9 cellular contexts compared by ENCODE assay signal in genomic region chr11:93570759-93571413, GRCh38. TPM values are rescaled to one million over a fixed set of nuclear protein-coding genes. Genes with fewer than 3 reads are reported as not detected.
DNase-seq lines count a peak whose midpoint lies in the region; TF ChIP-seq lines count a peak whose summit lies in the region.
"Had no signal": no experiment of that assay in that cellular context is flagged by ENCODE, and none has a peak within 500 bp of the region (broad histone marks: within the 10 kb centered on the region; RNA-seq: fewer than 3 reads in every experiment).

No MANE protein-coding gene starts in this region.

- no peaks in the 10 kb centered on the region for H3K9me3 ChIP-seq in prostate gland

- no peaks in the 10 kb centered on the region for H3K4me1 ChIP-seq in prostate gland (replicated peaks)

- H3K4me3 ChIP-seq in fibroblast of the aortic adventitia (ENCODE audit: low read depth, low read length) (no peak overlapping the region), prostate gland (no peak overlapping the region)

- no peaks in the 10 kb centered on the region for H3K27me3 ChIP-seq in prostate gland (replicated peaks; ENCODE audit: insufficient read depth)

- H3K9me3 Mint-ChIP-seq in nephron progenitor cell, result no peaks in the 10 kb centered on the region

- no peak overlapping the region for H3K4me3 Mint-ChIP-seq in nephron progenitor cell

- H3K36me3 Mint-ChIP-seq in nephron progenitor cell (ENCODE audit: low read depth), result no peaks in the 10 kb centered on the region

- H3K27ac ChIP-seq in prostate gland, result no peak overlapping the region
- H3K27ac ChIP-seq: KMS-11 had no signal

- DNase-seq in GM04504 (ENCODE audit: low read depth) (peak; percentile 22), OCI-M1 (lab: John Stamatoyannopoulos, UW) (peak; percentile 27), fibroblast of the aortic adventitia (ENCODE audit: low read depth) (peak; percentile 40), prostate gland (ENCODE audit: low spot score) (peak; percentile 10), DMS153 treated with DMSO at 0.1 percent for 48 hours (lab: John Stamatoyannopoulos, UW; ENCODE audit: unreplicated experiment) (no peak), nephron progenitor cell (no peak), NCI-H1092 (lab: John Stamatoyannopoulos, UW) (no peak)
- no peak for DNase-seq in stimulated activated CD4-positive, alpha-beta T cell treated with anti-CD3 and anti-CD28 coated beads, Interleukin-15, amount 100 ng/mL, for 24 hours

- no peaks in the 10 kb centered on the region for H3K36me3 ChIP-seq in prostate gland

- intact Hi-C loops in prostate gland (cut with DNase I), result no loop called here

- peaks cover under 1% of the 10 kb centered on the region for H3K27me3 Mint-ChIP-seq in nephron progenitor cell (ENCODE audit: low read depth, poor library complexity)

- WGBS in prostate gland, result 24% methylated on average over 5 of the region's 5 CpGs

- H3K27ac Mint-ChIP-seq in nephron progenitor cell, result no peak overlapping the region

- TF ChIP-seq CTCF in fibroblast of the aortic adventitia (IDR thresholded peaks at IDR 0.05; ENCODE audit: insufficient read depth, low read length) (no peak), prostate gland (IDR thresholded peaks at IDR 0.05) (no peak), nephron progenitor cell (IDR thresholded peaks at IDR 0.05) (no peak)

- H3K4me1 Mint-ChIP-seq in nephron progenitor cell, result peaks cover 4% of the 10 kb centered on the region

- no peak for TF ChIP-seq POLR2A in prostate gland (IDR thresholded peaks at IDR 0.05)

RNA-seq across cellular contexts. Expression of gene SMCO4, which starts 27.7 kb away (rescaled TPM):
- 6.7 and 7.3 TPM in 2 replicates for total RNA-seq in fibroblast of the aortic adventitia (ENCODE audit: low replicate concordance)
- total RNA-seq in prostate gland, result 100 to 1,000 TPM in 1 of 2 donors, 10 to 100 TPM in 1; 63.8 to 140 TPM

Comparison
In these comparisons a context has a peak if more than half of its experiments do, and no peak if none do; other contexts are left out.
1. DNase-seq: peak in GM04504 (single experiment), OCI-M1 (single experiment), fibroblast of the aortic adventitia (single experiment) and prostate gland (single experiment); none in DMS153 treated with DMSO at 0.1 percent for 48 hours (single experiment), stimulated activated CD4-positive, alpha-beta T cell treated with anti-CD3 and anti-CD28 coated beads, Interleukin-15, amount 100 ng/mL, for 24 hours (single experiment), nephron progenitor cell (single experiment) and NCI-H1092 (single experiment).